Comparison of ENCODE assay signal across 19 cellular contexts in the genomic region with DNA sequence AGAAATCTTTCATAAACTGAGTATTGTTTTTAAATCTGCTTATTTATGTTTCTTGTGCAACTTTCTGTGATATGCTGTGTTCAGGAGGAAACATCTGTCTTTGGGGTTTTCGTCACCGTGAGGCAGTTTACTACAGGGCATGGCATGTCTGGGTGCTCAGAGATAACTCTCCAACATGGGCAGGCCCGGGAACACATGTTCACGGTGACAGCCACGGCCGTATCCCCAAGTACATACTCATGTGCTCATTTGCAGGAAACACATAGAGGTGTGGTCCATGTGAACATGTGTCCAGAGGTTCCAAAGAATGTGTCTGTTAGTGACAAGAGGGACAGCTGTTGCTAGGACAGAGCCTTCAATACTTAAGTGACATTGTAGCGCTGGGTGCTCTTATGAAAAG.
"Had no signal": no experiment of that assay in that cellular context is flagged by ENCODE, and none has a peak within 500 bp of the region (broad histone marks: within the 10 kb centered on the region; RNA-seq: fewer than 3 reads in every experiment).

No MANE protein-coding gene starts in this region.

- H3K36me3 Mint-ChIP-seq: natural killer cell had no signal

- H3K4me1 Mint-ChIP-seq: activated naive CD8-positive, alpha-beta T cell treated with anti-CD3 and anti-CD28 coated beads, Interleukin-2, amount 50 U/mL, for 24 hours; natural killer cell had no signal

- H3K4me1 ChIP-seq: ascending aorta, upper lobe of right lung had no signal

- H3K36me3 ChIP-seq: ascending aorta, cardiac muscle cell, right lobe of liver, upper lobe of right lung had no signal

- H3K27me3 ChIP-seq: ascending aorta, cardiac muscle cell, right lobe of liver, upper lobe of right lung had no signal

- H3K9me3 ChIP-seq: ascending aorta, right lobe of liver, upper lobe of right lung had no signal

- H3K4me3 ChIP-seq: ascending aorta, cardiac muscle cell, right lobe of liver, upper lobe of right lung had no signal

- ATAC-seq: activated CD8-positive, alpha-beta T cell treated with anti-CD3 and anti-CD28 coated beads, Interleukin-2, amount 10 ng/mL, durations not matched to agents 7 days and 5 days; activated naive CD8-positive, alpha-beta T cell treated with anti-CD3 and anti-CD28 coated beads, Interleukin-2, amount 50 U/mL, for 24 hours; left colon; natural killer cell; right lobe of liver; upper lobe of right lung had no signal

- H3K27ac ChIP-seq: ascending aorta, cardiac muscle cell, right lobe of liver, upper lobe of right lung had no signal

- H3K4me3 Mint-ChIP-seq: activated CD8-positive, alpha-beta T cell treated with anti-CD3 and anti-CD28 coated beads, Interleukin-2, amount 10 ng/mL, durations not matched to agents 7 days and 5 days; activated naive CD8-positive, alpha-beta T cell treated with anti-CD3 and anti-CD28 coated beads, Interleukin-2, amount 50 U/mL, for 24 hours; activated T-helper 1 cell treated with anti-CD3 and anti-CD28 coated beads, Interleukin-12 subunit alpha, Interleukin-12 subunit beta, Interleukin-2, Interleukin-4 antibody, amounts not matched to agents 30 ng/mL and 10 ng/mL and 1 ng/mL, durations not matched to agents 14 hours and 24 hours and 36 hours; natural killer cell; stimulated activated naive CD8-positive, alpha-beta T cell treated with anti-CD3 and anti-CD28 coated beads, Interleukin-15, Interleukin-2, amounts not matched to agents 100 ng/mL and 50 ng/mL, for 24 hours had no signal

- H3K27ac Mint-ChIP-seq: activated CD8-positive, alpha-beta T cell treated with anti-CD3 and anti-CD28 coated beads, Interleukin-2, amount 10 ng/mL, durations not matched to agents 7 days and 5 days; activated naive CD8-positive, alpha-beta T cell treated with anti-CD3 and anti-CD28 coated beads, Interleukin-2, amount 50 U/mL, for 24 hours; activated T-helper 1 cell treated with anti-CD3 and anti-CD28 coated beads, Interleukin-12 subunit alpha, Interleukin-12 subunit beta, Interleukin-2, Interleukin-4 antibody, amounts not matched to agents 30 ng/mL and 10 ng/mL and 1 ng/mL, durations not matched to agents 14 hours and 24 hours and 36 hours; natural killer cell; progenitor cell of endocrine pancreas; stimulated activated naive CD8-positive, alpha-beta T cell treated with anti-CD3 and anti-CD28 coated beads, Interleukin-15, Interleukin-2, amounts not matched to agents 100 ng/mL and 50 ng/mL, for 24 hours had no signal

- H3K9me3 Mint-ChIP-seq: activated naive CD8-positive, alpha-beta T cell treated with anti-CD3 and anti-CD28 coated beads, Interleukin-2, amount 50 U/mL, for 24 hours; stimulated activated naive CD8-positive, alpha-beta T cell treated with anti-CD3 and anti-CD28 coated beads, Interleukin-15, Interleukin-2, amounts not matched to agents 100 ng/mL and 50 ng/mL, for 24 hours had no signal

- DNase-seq: activated CD4-positive, alpha-beta T cell treated with anti-CD3 and anti-CD28 coated beads for 48 hours; activated CD8-positive, alpha-beta memory T cell treated with anti-CD3 and anti-CD28 coated beads, Interleukin-2, amount 50 U/mL, for 48 hours; activated CD8-positive, alpha-beta T cell treated with anti-CD3 and anti-CD28 coated beads, Interleukin-2, amount 10 ng/mL, durations not matched to agents 7 days and 5 days; activated naive CD4-positive, alpha-beta T cell treated with Interleukin-2 at 50 U/mL for 16 hours; activated naive CD8-positive, alpha-beta T cell treated with anti-CD3 and anti-CD28 coated beads, Interleukin-2, amount 50 U/mL, for 24 hours; effector CD4-positive, alpha-beta T cell; left colon; mammary epithelial cell; natural killer cell; nucleus accumbens; right lobe of liver; stimulated activated CD4-positive, alpha-beta T cell treated with anti-CD3 and anti-CD28 coated beads, Interleukin-4, amount 100 ng/mL, for 1 hour; stimulated activated CD8-positive, alpha-beta memory T cell treated with anti-CD3 and anti-CD28 coated beads, Interleukin-4, amount 100 ng/mL, for 48 hours; upper lobe of right lung had no signal

- H3K27me3 Mint-ChIP-seq: progenitor cell of endocrine pancreas had no signal
